In genomic region chr2:231684314-231685223, GRCh38 we compare ENCODE assay signal across 1 cellular context.
TF ChIP-seq lines count a peak whose summit lies in the region.

No MANE protein-coding gene starts in this region.

TF ChIP-seq in H1, 55 proteins besides CTCF, POLR2A, EP300 and RAD21:
- TF ChIP-seq RXRA (IDR thresholded peaks at IDR 0.05; ENCODE audit: insufficient read depth, low read depth, low read length) (no peak), CTBP2 (IDR thresholded peaks at IDR 0.05; ENCODE audit: borderline replicate concordance, insufficient read depth, insufficient read length, low read length) (no peak), POLR2AphosphoS5 (IDR thresholded peaks at IDR 0.05; ENCODE audit: low read depth, low read length) (no peak), MAX (IDR thresholded peaks at IDR 0.05) (0 out of 2 replicates have a peak, but pooled peaks have one; percentile 10), EGR1 (IDR thresholded peaks at IDR 0.05; ENCODE audit: borderline replicate concordance, low read depth, low read length) (no peak)
